Comparison of ENCODE assay signal across 4 cellular contexts in genomic region chr3:45194791-45195190, GRCh38. TPM values are rescaled to one million over a fixed set of nuclear protein-coding genes. Genes with fewer than 3 reads are reported as not detected.
"Had no signal": no experiment of that assay in that cellular context is flagged by ENCODE, and none has a peak within 500 bp of the region (broad histone marks: within the 10 kb centered on the region; RNA-seq: fewer than 3 reads in every experiment).

No MANE protein-coding gene starts in this region.

- ATAC-seq: GM12878 had no signal

- H3K4me3 ChIP-seq: GM12878 had no signal

- DNase-seq: GDM1, GF-D8 had no signal

RNA-seq across cellular contexts. Expression of gene TMEM158, which starts 31.3 kb away (rescaled TPM):
- total RNA-seq: G401, GM12878 had no signal
- polyA plus RNA-seq: GM12878 had no signal

RNA-seq across cellular contexts. Expression of gene CDCP1, which starts 48.6 kb away (rescaled TPM):
- total RNA-seq: G401 had no signal
